ENCODE assay signal across 20 cellular contexts in the genomic region with DNA sequence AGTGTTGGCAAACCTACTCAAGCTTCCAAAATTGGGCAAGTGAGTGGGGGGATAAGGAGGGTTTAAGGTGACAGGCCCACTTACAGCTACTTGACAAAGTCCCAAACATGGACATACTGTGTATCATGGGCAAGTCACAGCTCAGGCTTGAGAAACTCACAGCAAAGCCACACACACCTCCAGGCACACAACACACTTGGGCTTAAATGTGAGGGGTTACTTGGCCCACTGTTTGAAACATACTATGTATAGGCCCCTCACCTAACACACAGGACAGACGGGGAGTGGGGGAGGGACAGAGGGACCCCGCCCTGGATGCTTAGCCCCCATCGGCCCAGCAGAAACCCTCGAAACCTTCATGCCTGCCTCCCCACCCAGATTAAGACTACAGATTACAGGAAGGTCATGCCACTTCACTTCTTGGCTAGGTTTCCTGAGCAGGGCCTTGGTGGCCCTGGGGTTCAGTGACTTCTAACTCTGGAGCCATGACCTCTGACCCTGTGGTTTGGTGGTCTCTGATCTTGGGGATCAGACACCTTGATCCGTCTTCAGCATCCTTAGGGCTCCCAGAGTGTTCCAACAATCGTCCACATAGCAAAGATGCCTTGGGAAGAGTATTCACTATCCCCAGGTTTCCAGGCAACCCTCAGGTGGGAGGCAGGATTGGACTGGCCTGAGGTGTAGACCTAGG. TPM values are rescaled to one million over a fixed set of nuclear protein-coding genes. Genes with fewer than 3 reads are reported as not detected.
DNase-seq lines count a peak whose midpoint lies in the region; ATAC-seq and TF ChIP-seq lines count a peak whose summit lies in the region.
"Had no signal": no experiment of that assay in that cellular context is flagged by ENCODE, and none has a peak within 500 bp of the region (broad histone marks: within the 10 kb centered on the region; RNA-seq: fewer than 3 reads in every experiment).

No MANE protein-coding gene starts in this region.

- 0 out of 2 replicates have a peak overlapping the region, but pooled peaks have one; percentile 71 for H3K4me2 ChIP-seq in GM23338

- no peak for DNase-seq in CD4-positive, alpha-beta memory T cell
- DNase-seq in GM23338 (ENCODE audit: low spot score): no peak
- no peak for DNase-seq in ascending aorta (ENCODE audit: low spot score in 2 of 2)
- no peak for DNase-seq in NCI-H187 treated with DMSO at 0.1 percent for 48 hours (lab: John Stamatoyannopoulos, UW)
- DNase-seq in NCI-H2227 (lab: John Stamatoyannopoulos, UW; ENCODE audit: unreplicated experiment): no peak
- DNase-seq: activated T-cell treated with anti-CD3 and anti-CD28 coated beads, Interleukin-2, amount 50 U/mL, for 1 hour; GOT3; NCI-H1417; NCI-H524; stimulated activated CD4-positive, alpha-beta T cell treated with anti-CD3 and anti-CD28 coated beads, Interleukin-4, amount 100 ng/mL, for 24 hours; stomach had no signal

- peak overlapping the region in 3 of 8 donors; percentile 9 to 40 (median 20) for H3K4me3 Mint-ChIP-seq in CD4-positive, alpha-beta memory T cell
- H3K4me3 Mint-ChIP-seq in GM23338 (no peak overlapping the region; the same call in 2 of the 3 replicates), nephron (peak overlapping the region; percentile 11 to 56 (median 50))

- POLR2A ChIA-PET in CD4-positive, alpha-beta memory T cell (lab: Charles Lee; ENCODE audit: partially characterized antibody): interaction anchor here (0.9 to 4.4 kb wide), 7 partner anchors 9 to 29 kb away, joined by 3 to 27 read pairs (median 5); partner anchors contain the start of gene PPP1R9B

- no peaks in the 10 kb centered on the region for H4K20me1 ChIP-seq in GM23338 (replicated peaks; ENCODE audit: insufficient read depth)

- ATAC-seq in GM23338 (no peak), HG03045 (IDR thresholded peaks at IDR 0.05; ENCODE audit: unreplicated experiment) (no peak), GM21786 (IDR thresholded peaks at IDR 0.05; ENCODE audit: unreplicated experiment) (no peak)

- H3K9me3 ChIP-seq in CD4-positive, alpha-beta memory T cell (ENCODE audit: control insufficient read depth in 1 of 2, low read length in 2 of 2): no peaks in the 10 kb centered on the region
- no peaks in the 10 kb centered on the region for H3K9me3 ChIP-seq in ascending aorta
- H3K9me3 ChIP-seq: body of pancreas, stomach had no signal

- no peaks in the 10 kb centered on the region; the same call in 1 of the 2 replicates for H3F3A ChIP-seq in GM23338 (replicated peaks; ENCODE audit: low read depth)

- TF ChIP-seq CTCF in GM23338 (conservative IDR thresholded peaks at IDR 0.05; ENCODE audit: low read depth in 2 of 2) (no peak), ascending aorta (IDR thresholded peaks at IDR 0.05) (no peak), nephron (IDR thresholded peaks at IDR 0.05; ENCODE audit: unreplicated experiment in 3 of 3) (no peak)

- peaks cover 3 to 7% of the 10 kb centered on the region in 2 donors for H3K27me3 Mint-ChIP-seq in CD4-positive, alpha-beta memory T cell
- H3K27me3 Mint-ChIP-seq in GM23338 (ENCODE audit: insufficient read depth, low read depth, poor library complexity) (peaks cover 37% of the 10 kb centered on the region), nephron (ENCODE audit: low read depth) (peaks cover 13% of the 10 kb centered on the region)

- H3K9me2 ChIP-seq in GM23338 (ENCODE audit: insufficient read depth): no peaks in the 10 kb centered on the region

- peaks cover 27% of the 10 kb centered on the region for H3K36me3 ChIP-seq in CD4-positive, alpha-beta memory T cell (ENCODE audit: insufficient read depth, low read length)
- H3K36me3 ChIP-seq in GM23338 (ENCODE audit: insufficient read depth): no peaks in the 10 kb centered on the region
- H3K36me3 ChIP-seq in ascending aorta: peaks cover 28 to 30% of the 10 kb centered on the region in 2 donors

- H3K27ac ChIP-seq in CD4-positive, alpha-beta memory T cell (ENCODE audit: low read depth, low read length): no peak overlapping the region
- H3K27ac ChIP-seq in GM23338 (ENCODE audit: low read depth) (no peak overlapping the region), ascending aorta (peak overlapping the region; percentile 85 to 93)
- H3K27ac ChIP-seq: body of pancreas, epithelial cell of prostate had no signal

- no peak overlapping the region for H3K4me3 ChIP-seq in CD4-positive, alpha-beta memory T cell (ENCODE audit: low read length in 2 of 2)
- H3K4me3 ChIP-seq in GM23338 (no peak overlapping the region), ascending aorta (no peak overlapping the region)
- H3K4me3 ChIP-seq: body of pancreas, stomach had no signal

- intact Hi-C loops in CD4-positive, alpha-beta memory T cell (cut with micrococcal nuclease): no loop called here
- intact Hi-C loops in ascending aorta (cut with DNase I): no loop called here

- peaks cover 0 to 2% (median 0%) of the 10 kb centered on the region in 8 donors for H3K9me3 Mint-ChIP-seq in CD4-positive, alpha-beta memory T cell
- H3K9me3 Mint-ChIP-seq in GM23338 (no peaks in the 10 kb centered on the region), nephron (no peaks in the 10 kb centered on the region)

- no peak overlapping the region for H2AFZ ChIP-seq in GM23338

- H3K4me1 ChIP-seq in CD4-positive, alpha-beta memory T cell (ENCODE audit: insufficient read depth, low read length): peaks cover 28% of the 10 kb centered on the region
- H3K4me1 ChIP-seq in GM23338 (ENCODE audit: insufficient read depth): peaks cover 36% of the 10 kb centered on the region
- H3K4me1 ChIP-seq in ascending aorta: peaks cover 34 to 53% of the 10 kb centered on the region in 2 donors

- H3K27ac Mint-ChIP-seq in CD4-positive, alpha-beta memory T cell: peak overlapping the region in 6 of 7 donors; percentile 1 to 99 (median 50)
- H3K27ac Mint-ChIP-seq in GM23338 (no peak overlapping the region), nephron (peak overlapping the region in 1 of 3 experiments; percentile 74)

- CTCF ChIA-PET in CD4-positive, alpha-beta memory T cell (lab: Charles Lee; ENCODE audit: partially characterized antibody): interaction anchor here (1.2 to 2.1 kb wide), 4 partner anchors 15 to 38 kb away, joined by 3 to 9 read pairs (median 6); no protein-coding TSS in a partner anchor

- H3K36me3 Mint-ChIP-seq in CD4-positive, alpha-beta memory T cell: peaks cover 22 to 49% of the 10 kb centered on the region in 2 donors
- H3K36me3 Mint-ChIP-seq in GM23338 (ENCODE audit: low read depth) (peaks cover 4% of the 10 kb centered on the region; the same call in 1 of the 3 replicates), nephron (ENCODE audit: low read depth) (peaks cover 17% of the 10 kb centered on the region)

- H3K79me2 ChIP-seq in GM23338 (replicated peaks; ENCODE audit: insufficient read depth): no peaks in the 10 kb centered on the region

- H3K4me1 Mint-ChIP-seq in CD4-positive, alpha-beta memory T cell: peaks cover 11 to 51% (median 28%) of the 10 kb centered on the region in 4 donors
- peaks cover 58% of the 10 kb centered on the region for H3K4me1 Mint-ChIP-seq in GM23338
- peaks cover 27% of the 10 kb centered on the region for H3K4me1 Mint-ChIP-seq in nephron

- peaks cover 6% of the 10 kb centered on the region for H3K27me3 ChIP-seq in CD4-positive, alpha-beta memory T cell (ENCODE audit: insufficient read depth, low read length)
- peaks cover 38% of the 10 kb centered on the region for H3K27me3 ChIP-seq in GM23338 (ENCODE audit: insufficient read depth)
- no peaks in the 10 kb centered on the region for H3K27me3 ChIP-seq in ascending aorta

TF ChIP-seq in GM23338, 12 proteins besides CTCF, POLR2A, EP300 and RAD21 (continues in another document):
- TF ChIP-seq STAT1 (IDR thresholded peaks at IDR 0.05; ENCODE audit: unreplicated experiment) (no peak), CREB1 (CRISPR knock-in tag; IDR thresholded peaks at IDR 0.05; ENCODE audit: low read depth) (no peak), POLR2AphosphoS5 (IDR thresholded peaks at IDR 0.05; ENCODE audit: low read depth) (no peak), ETS1 (IDR thresholded peaks at IDR 0.05) (no peak)

RNA-seq across cellular contexts. Expression of gene SAMD14, which starts 2.3 kb away (rescaled TPM):
- 1 to 10 TPM; 1.2 to 1.3 TPM for total RNA-seq in CD4-positive, alpha-beta memory T cell
- polyA plus RNA-seq in CD4-positive, alpha-beta memory T cell: under 1 TPM; 0.16 to 0.19 TPM
- 1.3 and 4.7 TPM in 2 replicates for total RNA-seq in GM23338 (2014; rRNA removed; shearing (Covaris generic))
- polyA plus RNA-seq in GM23338 (2016; fragmentation: Nextera tagmentation; extraction: Ambion mirVana): 0.70 and 0.97 TPM in 2 replicates
- 3.2 TPM for total RNA-seq in ascending aorta
- total RNA-seq: body of pancreas, HT1080 had no signal

RNA-seq across cellular contexts. Expression of gene PPP1R9B, which starts 18.2 kb away (rescaled TPM):
- total RNA-seq in CD4-positive, alpha-beta memory T cell: 10 to 100 TPM; 97.5 to 99.7 TPM
- 1 to 10 TPM in 1 of 2 donors, under 1 TPM in 1; 0.48 to 2.2 TPM for polyA plus RNA-seq in CD4-positive, alpha-beta memory T cell
- total RNA-seq in GM23338 (2014; rRNA removed; shearing (Covaris generic)): 10.1 and 10.5 TPM in 2 replicates
- polyA plus RNA-seq in GM23338 (2016; fragmentation: Nextera tagmentation; extraction: Ambion mirVana): 1.9 and 2.1 TPM in 2 replicates
- 63.5 TPM for total RNA-seq in ascending aorta

RNA-seq across cellular contexts. Expression of gene SGCA, which starts 33.6 kb away (rescaled TPM):
- not detected for total RNA-seq in CD4-positive, alpha-beta memory T cell
- polyA plus RNA-seq in CD4-positive, alpha-beta memory T cell: not detected
- total RNA-seq in GM23338 (2014; rRNA removed; shearing (Covaris generic)): not detected in 2 replicates
- 0.19 TPM in 1 of 2 replicates, not detected in the other for polyA plus RNA-seq in GM23338 (2016; fragmentation: Nextera tagmentation; extraction: Ambion mirVana)
- 78.5 TPM for total RNA-seq in ascending aorta
- total RNA-seq: HT1080, lung microvascular endothelial cell, pulmonary artery endothelial cell, RPMI7951 had no signal

RNA-seq across cellular contexts. Expression of gene PDK2, which starts 37.1 kb away (rescaled TPM):
- 10 to 100 TPM; 39.1 to 40.6 TPM for total RNA-seq in CD4-positive, alpha-beta memory T cell
- 10 to 100 TPM; 34.5 to 36.5 TPM for polyA plus RNA-seq in CD4-positive, alpha-beta memory T cell
- 11.4 and 15.9 TPM in 2 replicates for total RNA-seq in GM23338 (2014; rRNA removed; shearing (Covaris generic))
- 12.0 and 13.2 TPM in 2 replicates for polyA plus RNA-seq in GM23338 (2016; fragmentation: Nextera tagmentation; extraction: Ambion mirVana)
- 73.5 TPM for total RNA-seq in ascending aorta

Comparison
In these comparisons a context has a peak if more than half of its experiments do, and no peak if none do; other contexts are left out.
1. H3K27ac ChIP-seq: peak in ascending aorta (2 of 2); none in CD4-positive, alpha-beta memory T cell (single experiment) and GM23338 (single experiment).
2. RNA of gene SGCA, which starts 33.6 kb away (total RNA-seq): 78.5 TPM in ascending aorta (single experiment); not detected in CD4-positive, alpha-beta memory T cell and not detected in GM23338; every median in the first group is over 10 times any median in the second.